Comparison of ENCODE assay signal across 11 cellular contexts in genomic region chr17:45440161-45440859, GRCh38. TPM values are rescaled to one million over a fixed set of nuclear protein-coding genes. Genes with fewer than 3 reads are reported as not detected.
A peak's percentile ranks its signal among the peaks of the same experiment; 100 is the strongest.
DNase-seq lines count a peak whose midpoint lies in the region; ATAC-seq lines count a peak whose summit lies in the region.
"Had no signal": no experiment of that assay in that cellular context is flagged by ENCODE, and none has a peak within 500 bp of the region (broad histone marks: within the 10 kb centered on the region; RNA-seq: fewer than 3 reads in every experiment).

No MANE protein-coding gene starts in this region.

- H3K36me3 Mint-ChIP-seq in activated CD4-positive, alpha-beta memory T cell treated with anti-CD3 and anti-CD28 coated beads for 36 hours, result peaks cover 2% of the 10 kb centered on the region

- H3K27me3 Mint-ChIP-seq in activated CD4-positive, alpha-beta memory T cell treated with anti-CD3 and anti-CD28 coated beads for 36 hours, result no peaks in the 10 kb centered on the region
- H3K27me3 Mint-ChIP-seq: dendritic cell treated with granulocyte-macrophage colony-stimulating factor and Interleukin-4, amounts not matched to agents 40 ng/mL and 50 ng/mL, for 4 days had no signal

- no peak overlapping the region for H3K4me3 Mint-ChIP-seq in activated CD4-positive, alpha-beta memory T cell treated with anti-CD3 and anti-CD28 coated beads for 36 hours
- H3K4me3 Mint-ChIP-seq: dendritic cell treated with granulocyte-macrophage colony-stimulating factor and Interleukin-4, amounts not matched to agents 40 ng/mL and 50 ng/mL, for 4 days had no signal

- intact Hi-C loops in activated CD4-positive, alpha-beta memory T cell treated with anti-CD3 and anti-CD28 coated beads for 36 hours (cut with micrococcal nuclease), result no loop called here
- intact Hi-C loops in Right ventricle myocardium superior (cut with DNase I), result no loop called here

- no peak for ATAC-seq in Right ventricle myocardium superior (ENCODE audit: poor library complexity)

- no peak overlapping the region for H3K4me3 ChIP-seq in Jurkat, Clone E6-1 (ENCODE audit: low read length)
- H3K4me3 ChIP-seq: lung had no signal

- H3K4me1 Mint-ChIP-seq in activated CD4-positive, alpha-beta memory T cell treated with anti-CD3 and anti-CD28 coated beads for 36 hours (ENCODE audit: low read depth), result peaks cover 21% of the 10 kb centered on the region

- CTCF ChIA-PET in activated CD4-positive, alpha-beta memory T cell treated with anti-CD3 and anti-CD28 coated beads for 36 hours (lab: Charles Lee), result interaction anchor here (0.8 to 1.4 kb wide), 2 partner anchors 12 to 13 kb away, joined by 3 to 4 read pairs; no protein-coding TSS in a partner anchor

- DNase-seq in COR-L47 (lab: John Stamatoyannopoulos, UW), result peak; percentile 84
- DNase-seq in Jurkat, Clone E6-1 (ENCODE audit: low read depth, low spot score), result peak; percentile 37
- DNase-seq in activated CD4-positive, alpha-beta memory T cell treated with anti-CD3 and anti-CD28 coated beads for 36 hours, result no peak
- peak; percentile 45 to 78 for DNase-seq in lung microvascular endothelial cell (ENCODE audit: low read depth in 2 of 2)
- DNase-seq in stimulated activated CD4-positive, alpha-beta T cell treated with anti-CD3 and anti-CD28 coated beads, Interleukin-2, amount 100 ng/mL, for 48 hours, result no peak
- no peak for DNase-seq in COLO829 (ENCODE audit: low spot score)
- DNase-seq in activated naive CD4-positive, alpha-beta T cell treated with anti-CD3 and anti-CD28 coated beads, Interleukin-2, amount 50 U/mL, for 16 hours, result no peak
- DNase-seq in Right ventricle myocardium superior, result no peak
- DNase-seq: GOT3 had no signal

- no peaks in the 10 kb centered on the region for H3K9me3 Mint-ChIP-seq in activated CD4-positive, alpha-beta memory T cell treated with anti-CD3 and anti-CD28 coated beads for 36 hours
- H3K9me3 Mint-ChIP-seq: dendritic cell treated with granulocyte-macrophage colony-stimulating factor and Interleukin-4, amounts not matched to agents 40 ng/mL and 50 ng/mL, for 4 days had no signal

- peak overlapping the region; percentile 10 for H3K27ac Mint-ChIP-seq in activated CD4-positive, alpha-beta memory T cell treated with anti-CD3 and anti-CD28 coated beads for 36 hours
- H3K27ac Mint-ChIP-seq: dendritic cell treated with granulocyte-macrophage colony-stimulating factor and Interleukin-4, amounts not matched to agents 40 ng/mL and 50 ng/mL, for 4 days had no signal

- POLR2A ChIA-PET in activated CD4-positive, alpha-beta memory T cell treated with anti-CD3 and anti-CD28 coated beads for 36 hours (lab: Charles Lee), result no interaction called here

RNA-seq across cellular contexts. Expression of gene ARHGAP27, which starts 7.6 kb away (rescaled TPM):
- polyA plus RNA-seq in Jurkat, Clone E6-1 (2012; ENCODE audit: insufficient read depth, insufficient read length), result 35.7 TPM
- 10 to 100 TPM; 41.7 to 44.3 TPM for total RNA-seq in activated CD4-positive, alpha-beta memory T cell treated with anti-CD3 and anti-CD28 coated beads for 36 hours
- total RNA-seq in lung microvascular endothelial cell (19.0 and 33.7 TPM in 2 replicates), Right ventricle myocardium superior (30.4 TPM)

RNA-seq across cellular contexts. Expression of gene PLEKHM1, which starts 50.2 kb away (rescaled TPM):
- polyA plus RNA-seq in Jurkat, Clone E6-1 (2012; ENCODE audit: insufficient read depth, insufficient read length), result 21.0 TPM
- 10 to 100 TPM; 21.3 to 22.1 TPM for total RNA-seq in activated CD4-positive, alpha-beta memory T cell treated with anti-CD3 and anti-CD28 coated beads for 36 hours
- total RNA-seq in lung microvascular endothelial cell (12.0 and 19.6 TPM in 2 replicates), Right ventricle myocardium superior (23.2 TPM)

Comparison
In these comparisons a context has a peak if more than half of its experiments do, and no peak if none do; other contexts are left out.
1. DNase-seq: peak in COR-L47 (single experiment), Jurkat, Clone E6-1 (single experiment) and lung microvascular endothelial cell (2 of 2); none in activated CD4-positive, alpha-beta memory T cell treated with anti-CD3 and anti-CD28 coated beads for 36 hours (single experiment), stimulated activated CD4-positive, alpha-beta T cell treated with anti-CD3 and anti-CD28 coated beads, Interleukin-2, amount 100 ng/mL, for 48 hours (0 of 2), COLO829 (single experiment), activated naive CD4-positive, alpha-beta T cell treated with anti-CD3 and anti-CD28 coated beads, Interleukin-2, amount 50 U/mL, for 16 hours (single experiment) and Right ventricle myocardium superior (single experiment).